In genomic region chr7:77727527-77727926, GRCh38 we compare ENCODE assay signal across 10 cellular contexts. TPM values are rescaled to one million over a fixed set of nuclear protein-coding genes. Genes with fewer than 3 reads are reported as not detected.
DNase-seq lines count a peak whose midpoint lies in the region; ATAC-seq and TF ChIP-seq lines count a peak whose summit lies in the region.
"Had no signal": no experiment of that assay in that cellular context is flagged by ENCODE, and none has a peak within 500 bp of the region (broad histone marks: within the 10 kb centered on the region; RNA-seq: fewer than 3 reads in every experiment).

No MANE protein-coding gene starts in this region.

- H3K36me3 ChIP-seq in RWPE2 (ENCODE audit: low read depth) (no peaks in the 10 kb centered on the region), iPS-20b (ENCODE audit: insufficient read depth, low read depth, low read length) (no peaks in the 10 kb centered on the region)
- H3K36me3 ChIP-seq: colonic mucosa had no signal

- H3K27me3 Mint-ChIP-seq in activated naive CD4-positive, alpha-beta T cell treated with anti-CD3 and anti-CD28 coated beads for 36 hours (ENCODE audit: low read depth) = no peaks in the 10 kb centered on the region
- no peaks in the 10 kb centered on the region for H3K27me3 Mint-ChIP-seq in type B pancreatic cell

- peak overlapping the region; percentile 29 for H3K27ac ChIP-seq in RWPE2 (ENCODE audit: poor library complexity, severe bottlenecking)
- H3K27ac ChIP-seq in iPS-20b (ENCODE audit: low read length) = no peak overlapping the region
- H3K27ac ChIP-seq: colonic mucosa had no signal

- H3K4me3 ChIP-seq in RWPE2 (ENCODE audit: severe bottlenecking) (no peak overlapping the region), iPS-20b (ENCODE audit: low read length) (no peak overlapping the region)
- H3K4me3 ChIP-seq: colonic mucosa had no signal

- H3K9me3 ChIP-seq in RWPE2 (ENCODE audit: severe bottlenecking) (no peaks in the 10 kb centered on the region), iPS-20b (ENCODE audit: insufficient read depth, low read depth, low read length) (no peaks in the 10 kb centered on the region)
- H3K9me3 ChIP-seq: colonic mucosa had no signal

- no peaks in the 10 kb centered on the region for H3K27me3 ChIP-seq in RWPE2 (ENCODE audit: insufficient read depth, poor library complexity, severe bottlenecking)
- H3K27me3 ChIP-seq in iPS-20b (ENCODE audit: insufficient read depth, low read length) = no peaks in the 10 kb centered on the region
- H3K27me3 ChIP-seq: colonic mucosa had no signal

- CTCF ChIA-PET in activated naive CD4-positive, alpha-beta T cell treated with anti-CD3 and anti-CD28 coated beads for 36 hours (lab: Charles Lee) = no interaction called here

- no peak for TF ChIP-seq CTCF in RWPE2 (IDR thresholded peaks at IDR 0.05; ENCODE audit: poor library complexity, severe bottlenecking)
- TF ChIP-seq CTCF in type B pancreatic cell (conservative IDR thresholded peaks at IDR 0.05) = no peak

- H3K36me3 Mint-ChIP-seq in activated naive CD4-positive, alpha-beta T cell treated with anti-CD3 and anti-CD28 coated beads for 36 hours (ENCODE audit: low read depth) = no peaks in the 10 kb centered on the region
- H3K36me3 Mint-ChIP-seq in type B pancreatic cell = peaks cover 3% of the 10 kb centered on the region

- intact Hi-C loops in activated naive CD4-positive, alpha-beta T cell treated with anti-CD3 and anti-CD28 coated beads for 36 hours (cut with micrococcal nuclease) = no loop called here

- H3K4me3 Mint-ChIP-seq in activated naive CD4-positive, alpha-beta T cell treated with anti-CD3 and anti-CD28 coated beads for 36 hours = no peak overlapping the region
- peak overlapping the region; percentile 26 for H3K4me3 Mint-ChIP-seq in type B pancreatic cell

- no peak; the same call in 2 of the 3 replicates for ATAC-seq in RWPE2 (ENCODE audit: low read depth)
- no peak for ATAC-seq in GM18861 (IDR thresholded peaks at IDR 0.05; ENCODE audit: unreplicated experiment)
- no peak for ATAC-seq in GM18868 (IDR thresholded peaks at IDR 0.05; ENCODE audit: unreplicated experiment)

- peaks cover 41% of the 10 kb centered on the region for H3K4me1 Mint-ChIP-seq in activated naive CD4-positive, alpha-beta T cell treated with anti-CD3 and anti-CD28 coated beads for 36 hours (ENCODE audit: low read depth)
- H3K4me1 Mint-ChIP-seq in type B pancreatic cell (ENCODE audit: unreplicated experiment) = peaks cover 29% of the 10 kb centered on the region

- no peak for DNase-seq in activated naive CD4-positive, alpha-beta T cell treated with anti-CD3 and anti-CD28 coated beads for 36 hours
- no peak for DNase-seq in activated naive CD4-positive, alpha-beta T cell treated with Interleukin-2 at 50 U/mL for 16 hours
- DNase-seq in RWPE2 (ENCODE audit: low spot score) (no peak), type B pancreatic cell (ENCODE audit: extremely low spot score, unreplicated experiment) (no peak)
- no peak for DNase-seq in effector CD4-positive, alpha-beta T cell
- DNase-seq: activated CD8-positive, alpha-beta memory T cell treated with anti-CD3 and anti-CD28 coated beads, Interleukin-2, amount 50 U/mL, for 48 hours; colonic mucosa had no signal

- H3K9me3 Mint-ChIP-seq in activated naive CD4-positive, alpha-beta T cell treated with anti-CD3 and anti-CD28 coated beads for 36 hours = no peaks in the 10 kb centered on the region
- no peaks in the 10 kb centered on the region for H3K9me3 Mint-ChIP-seq in type B pancreatic cell

- H3K9ac ChIP-seq in iPS-20b (ENCODE audit: low read depth, low read length) = peak overlapping the region; percentile 19; the same call in 1 of the 2 replicates

- peak overlapping the region; percentile 33 for H3K27ac Mint-ChIP-seq in activated naive CD4-positive, alpha-beta T cell treated with anti-CD3 and anti-CD28 coated beads for 36 hours
- peak overlapping the region; percentile 61 for H3K27ac Mint-ChIP-seq in type B pancreatic cell

- H3K4me1 ChIP-seq in RWPE2 (ENCODE audit: insufficient read depth, poor library complexity, severe bottlenecking) (peaks cover 18% of the 10 kb centered on the region), iPS-20b (ENCODE audit: insufficient read depth, low read length) (peaks cover 21% of the 10 kb centered on the region)
- H3K4me1 ChIP-seq: colonic mucosa had no signal

RNA-seq across cellular contexts. Expression of gene RSBN1L, which starts 31.3 kb away (rescaled TPM):
- 10 to 100 TPM; 15.7 to 16.9 TPM for total RNA-seq in activated naive CD4-positive, alpha-beta T cell treated with anti-CD3 and anti-CD28 coated beads for 36 hours
- total RNA-seq in type B pancreatic cell (ENCODE audit: low replicate concordance) = 16.3 and 20.4 TPM in 2 replicates
